In the genomic region with DNA sequence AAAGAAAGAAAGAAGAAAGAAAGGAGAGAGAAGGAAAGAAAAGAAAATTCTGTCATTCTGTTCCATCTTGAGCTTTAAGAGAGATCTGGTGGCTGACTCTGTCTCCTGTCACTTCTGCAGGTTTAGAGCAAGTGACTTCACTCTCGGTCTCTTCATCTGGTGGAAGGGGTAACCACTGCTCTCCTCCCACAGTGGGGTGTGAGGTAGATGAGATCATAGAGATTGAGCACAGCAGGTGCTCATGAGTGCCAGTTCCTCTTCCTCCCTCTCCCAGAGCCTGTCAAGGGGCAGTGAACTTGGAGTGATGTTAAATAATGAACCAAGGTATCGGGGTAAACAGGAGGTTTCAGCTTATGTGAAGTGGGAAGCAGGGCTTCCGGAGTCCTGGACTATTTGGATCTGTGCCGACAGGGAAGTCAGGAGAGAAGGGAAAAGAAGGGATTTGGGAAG, we compare ENCODE assay signal across 9 cellular contexts. TPM values are rescaled to one million over a fixed set of nuclear protein-coding genes. Genes with fewer than 3 reads are reported as not detected.
A peak's percentile ranks its signal among the peaks of the same experiment; 100 is the strongest.
DNase-seq lines count a peak whose midpoint lies in the region; ATAC-seq, FAIRE-seq and TF ChIP-seq lines count a peak whose summit lies in the region.
"Had no signal": no experiment of that assay in that cellular context is flagged by ENCODE, and none has a peak within 500 bp of the region (broad histone marks: within the 10 kb centered on the region; RNA-seq: fewer than 3 reads in every experiment).

No MANE protein-coding gene starts in this region.

- peak; percentile 41 for DNase-seq in NCI-H2196 (lab: John Stamatoyannopoulos, UW; ENCODE audit: unreplicated experiment)
- peak; percentile 45 for DNase-seq in activated CD8-positive, alpha-beta memory T cell treated with anti-CD3 and anti-CD28 coated beads, Interleukin-2, amount 50 U/mL, for 4 hours
- no peak for DNase-seq in natural killer cell
- DNase-seq in HTR-8/SVneo (ENCODE audit: insufficient read length, low spot score) = no peak
- no peak for DNase-seq in hypothalamus (lab: John Stamatoyannopoulos, UW)
- no peak for DNase-seq in G401 (ENCODE audit: low spot score)
- DNase-seq: IMR-90 had no signal

- peaks cover 15 to 34% of the 10 kb centered on the region in 2 donors for H3K4me1 Mint-ChIP-seq in natural killer cell

- in situ Hi-C loops in G401 (cut with HindIII; ENCODE audit: low sequenced_read_pairs) = no loop called here

- H3K27ac Mint-ChIP-seq in natural killer cell = peak overlapping the region in 1 of 2 donors; percentile 61

- peaks cover 0 to 6% of the 10 kb centered on the region in 2 donors for H3K27me3 Mint-ChIP-seq in natural killer cell (ENCODE audit: low read depth in 2 of 2)

- ATAC-seq in GM18517 (IDR thresholded peaks at IDR 0.05; ENCODE audit: unreplicated experiment) (peak; percentile 90), HG02938 (IDR thresholded peaks at IDR 0.05; ENCODE audit: unreplicated experiment) (peak; percentile 92), natural killer cell (peak; percentile 57 to 70 (median 63))

- no peaks in the 10 kb centered on the region for H3K9me3 Mint-ChIP-seq in natural killer cell

- TF ChIP-seq CTCF in natural killer cell (IDR thresholded peaks at IDR 0.05) = no peak

- no peaks in the 10 kb centered on the region for H3K36me3 Mint-ChIP-seq in natural killer cell

- no peak for FAIRE-seq in HTR-8/SVneo (lab: Jason Lieb, UNC)

- H3K4me3 Mint-ChIP-seq in natural killer cell = no peak overlapping the region

- intact Hi-C loops in natural killer cell (cut with micrococcal nuclease) = no loop called here

RNA-seq across cellular contexts. Expression of gene BEAN1, which starts 47.7 kb away (rescaled TPM):
- not detected for total RNA-seq in natural killer cell
- not detected in 2 replicates for total RNA-seq in G401 (2014; rRNA removed; shearing (Covaris generic))
- total RNA-seq: IMR-90 had no signal

Comparison
In these comparisons a context has a peak if more than half of its experiments do, and no peak if none do; other contexts are left out.
1. DNase-seq: peak in NCI-H2196 (single experiment) and activated CD8-positive, alpha-beta memory T cell treated with anti-CD3 and anti-CD28 coated beads, Interleukin-2, amount 50 U/mL, for 4 hours (single experiment); none in natural killer cell (single experiment), HTR-8/SVneo (single experiment), hypothalamus (0 of 51) and G401 (single experiment).
2. Peak in every context shown above with its lines, with median percentiles within 50 percentile points of each other: ATAC-seq.